ENCODE assay signal across 1 cellular context in the genomic region with DNA sequence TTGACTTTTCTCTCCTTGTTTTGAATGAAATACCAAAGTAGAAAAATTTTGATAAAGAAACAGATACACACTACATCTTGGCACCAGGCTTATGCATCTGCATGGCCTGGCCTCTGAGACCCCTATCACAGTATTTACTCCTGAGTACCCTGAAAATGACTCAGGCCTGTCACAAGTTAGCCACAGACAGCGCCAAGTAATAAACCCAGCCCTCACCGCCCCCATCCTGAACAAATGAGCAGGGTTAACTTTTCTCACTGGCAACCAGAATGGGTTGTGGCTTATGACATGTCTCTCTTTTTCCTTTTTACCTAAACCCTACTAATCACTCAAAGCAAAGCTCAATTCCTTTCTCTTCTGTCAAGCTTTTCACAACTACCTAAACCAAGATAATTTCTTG.
TF ChIP-seq lines count a peak whose summit lies in the region.

No MANE protein-coding gene starts in this region.

TF ChIP-seq in GM12878, 131 proteins besides CTCF, POLR2A, EP300 and RAD21 (continued from another document):
- TF ChIP-seq, protein P1, sequence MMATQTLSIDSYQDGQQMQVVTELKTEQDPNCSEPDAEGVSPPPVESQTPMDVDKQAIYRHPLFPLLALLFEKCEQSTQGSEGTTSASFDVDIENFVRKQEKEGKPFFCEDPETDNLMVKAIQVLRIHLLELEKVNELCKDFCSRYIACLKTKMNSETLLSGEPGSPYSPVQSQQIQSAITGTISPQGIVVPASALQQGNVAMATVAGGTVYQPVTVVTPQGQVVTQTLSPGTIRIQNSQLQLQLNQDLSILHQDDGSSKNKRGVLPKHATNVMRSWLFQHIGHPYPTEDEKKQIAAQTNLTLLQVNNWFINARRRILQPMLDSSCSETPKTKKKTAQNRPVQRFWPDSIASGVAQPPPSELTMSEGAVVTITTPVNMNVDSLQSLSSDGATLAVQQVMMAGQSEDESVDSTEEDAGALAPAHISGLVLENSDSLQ (IDR thresholded peaks at IDR 0.05), result peak; percentile 47
- TF ChIP-seq RUNX3 (IDR thresholded peaks at IDR 0.05; ENCODE audit: low read length) (peak; percentile 78), KLF5 (IDR thresholded peaks at IDR 0.05; ENCODE audit: partially characterized antibody) (no peak), MTA2 (IDR thresholded peaks at IDR 0.05; ENCODE audit: low read depth) (peak; percentile 90), HDAC2 (IDR thresholded peaks at IDR 0.05) (no peak), RBBP5 (conservative IDR thresholded peaks at IDR 0.05) (no peak), EED (IDR thresholded peaks at IDR 0.05; ENCODE audit: low read depth) (0 out of 2 replicates have a peak, but pooled peaks have one; percentile 28), ZNF24 (IDR thresholded peaks at IDR 0.05) (peak; percentile 74), EGR1 (IDR thresholded peaks at IDR 0.05; ENCODE audit: borderline replicate concordance in 1 of 2, low read depth in 2 of 2, low read length in 2 of 2) (peak in 1 of 2 experiments; percentile 47; a peak in 1 of 3 replicates), BCL11A (IDR thresholded peaks at IDR 0.05; ENCODE audit: low read depth, low read length) (peak; percentile 76), JUNB (IDR thresholded peaks at IDR 0.05) (peak; percentile 43)
- TF ChIP-seq, protein P2, sequence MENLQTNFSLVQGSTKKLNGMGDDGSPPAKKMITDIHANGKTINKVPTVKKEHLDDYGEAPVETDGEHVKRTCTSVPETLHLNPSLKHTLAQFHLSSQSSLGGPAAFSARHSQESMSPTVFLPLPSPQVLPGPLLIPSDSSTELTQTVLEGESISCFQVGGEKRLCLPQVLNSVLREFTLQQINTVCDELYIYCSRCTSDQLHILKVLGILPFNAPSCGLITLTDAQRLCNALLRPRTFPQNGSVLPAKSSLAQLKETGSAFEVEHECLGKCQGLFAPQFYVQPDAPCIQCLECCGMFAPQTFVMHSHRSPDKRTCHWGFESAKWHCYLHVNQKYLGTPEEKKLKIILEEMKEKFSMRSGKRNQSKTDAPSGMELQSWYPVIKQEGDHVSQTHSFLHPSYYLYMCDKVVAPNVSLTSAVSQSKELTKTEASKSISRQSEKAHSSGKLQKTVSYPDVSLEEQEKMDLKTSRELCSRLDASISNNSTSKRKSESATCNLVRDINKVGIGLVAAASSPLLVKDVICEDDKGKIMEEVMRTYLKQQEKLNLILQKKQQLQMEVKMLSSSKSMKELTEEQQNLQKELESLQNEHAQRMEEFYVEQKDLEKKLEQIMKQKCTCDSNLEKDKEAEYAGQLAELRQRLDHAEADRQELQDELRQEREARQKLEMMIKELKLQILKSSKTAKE (IDR thresholded peaks at IDR 0.05; ENCODE audit: low read depth, poor library complexity, severe bottlenecking), result peak; percentile 51
